ENCODE assay signal across 1 cellular context in genomic region chr2:142875010-142875409, GRCh38.
TF ChIP-seq lines count a peak whose summit lies in the region.

No MANE protein-coding gene starts in this region.

TF ChIP-seq in endothelial cell of umbilical vein, 7 proteins besides CTCF, POLR2A, EP300 and RAD21:
- TF ChIP-seq JUN (IDR thresholded peaks at IDR 0.05; ENCODE audit: borderline replicate concordance, insufficient read depth, insufficient read length, low read depth) (no peak), EZH2 (IDR thresholded peaks at IDR 0.05; ENCODE audit: borderline replicate concordance, low read depth, low read length, severe bottlenecking) (no peak), GATA2 (IDR thresholded peaks at IDR 0.05; ENCODE audit: insufficient read depth, insufficient read length, low read depth, low read length) (no peak), FOS (IDR thresholded peaks at IDR 0.05; ENCODE audit: borderline replicate concordance, insufficient read depth, low read length) (no peak), MYC (IDR thresholded peaks at IDR 0.05; ENCODE audit: low read depth, low read length) (no peak), POLR2AphosphoS5 (IDR thresholded peaks at IDR 0.05; ENCODE audit: insufficient read depth, low read depth, low read length) (no peak), MAX (IDR thresholded peaks at IDR 0.05; ENCODE audit: insufficient read depth, insufficient read length) (no peak)
